Comparison of ENCODE assay signal across 9 cellular contexts in genomic region chr20:45771182-45771759, GRCh38. TPM values are rescaled to one million over a fixed set of nuclear protein-coding genes. Genes with fewer than 3 reads are reported as not detected.
DNase-seq lines count a peak whose midpoint lies in the region; ATAC-seq and TF ChIP-seq lines count a peak whose summit lies in the region.
"Had no signal": no experiment of that assay in that cellular context is flagged by ENCODE, and none has a peak within 500 bp of the region (broad histone marks: within the 10 kb centered on the region; RNA-seq: fewer than 3 reads in every experiment).

No MANE protein-coding gene starts in this region.

- DNase-seq in ELR (ENCODE audit: low read depth) = peak; percentile 83
- DNase-seq in MM.1S = peak; percentile 81
- DNase-seq in SIG-M5 treated with dmso at 0.1 percent for 504 hours (lab: John Stamatoyannopoulos, UW; ENCODE audit: unreplicated experiment) = peak; percentile 84
- DNase-seq in activated effector memory CD4-positive, alpha-beta T cell treated with anti-CD3 and anti-CD28 coated beads, Interleukin-2, amount 50 U/mL, for 16 hours = peak; percentile 92
- DNase-seq in globus pallidus (ENCODE audit: low spot score) = peak; percentile 84
- peak; percentile 77 for DNase-seq in osteoblast (ENCODE audit: insufficient read length, low spot score, missing footprints)
- DNase-seq in suprapubic skin (ENCODE audit: low spot score in 2 of 2) = peak in 1 of 2 donors; percentile 80

- H3K4me2 ChIP-seq in MM.1S (ENCODE audit: low read depth, low read length) (peak overlapping the region; percentile 15; the same call in 1 of the 2 replicates), osteoblast (ENCODE audit: insufficient read depth, low read length) (peak overlapping the region; percentile 68)

- WGBS in suprapubic skin = 22% methylated on average over 5 of the region's 5 CpGs

- peak; percentile 92 for TF ChIP-seq CTCF in MM.1S (IDR thresholded peaks at IDR 0.05; ENCODE audit: low read length)
- peak; percentile 99 for TF ChIP-seq CTCF in osteoblast (IDR thresholded peaks at IDR 0.05; ENCODE audit: extremely low read depth, low read depth, low read length)
- peak; percentile 86 to 96 for TF ChIP-seq CTCF in suprapubic skin (IDR thresholded peaks at IDR 0.05)

- ATAC-seq in HG02642 (IDR thresholded peaks at IDR 0.05; ENCODE audit: poor library complexity, unreplicated experiment) = no peak

- H3K27me3 ChIP-seq in MM.1S (replicated peaks; ENCODE audit: insufficient read depth, low read length) = no peaks in the 10 kb centered on the region
- no peaks in the 10 kb centered on the region for H3K27me3 ChIP-seq in osteoblast (ENCODE audit: insufficient read depth, low read length)
- no peaks in the 10 kb centered on the region for H3K27me3 ChIP-seq in suprapubic skin

- peak overlapping the region; percentile 88 for H2AFZ ChIP-seq in MM.1S (ENCODE audit: low read length)
- H2AFZ ChIP-seq in osteoblast (ENCODE audit: low read length) = peak overlapping the region; percentile 87

- H3K9me3 ChIP-seq in MM.1S (replicated peaks; ENCODE audit: insufficient read depth, low read length) = no peaks in the 10 kb centered on the region
- no peaks in the 10 kb centered on the region for H3K9me3 ChIP-seq in osteoblast (ENCODE audit: low read depth, low read length)
- no peaks in the 10 kb centered on the region for H3K9me3 ChIP-seq in suprapubic skin

- TF ChIP-seq EP300 in suprapubic skin (IDR thresholded peaks at IDR 0.05) = no peak

- H3K27ac ChIP-seq in MM.1S (ENCODE audit: low read length) (no peak overlapping the region), osteoblast (ENCODE audit: low read depth, low read length) (no peak overlapping the region), suprapubic skin (peak overlapping the region; percentile 47)

- H3K79me2 ChIP-seq in MM.1S (ENCODE audit: low read length) = no peaks in the 10 kb centered on the region
- no peaks in the 10 kb centered on the region for H3K79me2 ChIP-seq in osteoblast (ENCODE audit: insufficient read depth, low read length)

- no peaks in the 10 kb centered on the region for H3K36me3 ChIP-seq in MM.1S (replicated peaks; ENCODE audit: insufficient read depth, low read length)
- H3K36me3 ChIP-seq in osteoblast (ENCODE audit: insufficient read depth, low read length) = no peaks in the 10 kb centered on the region
- no peaks in the 10 kb centered on the region for H3K36me3 ChIP-seq in suprapubic skin

- no peak overlapping the region for H3K9ac ChIP-seq in MM.1S (ENCODE audit: low read length)

- TF ChIP-seq POLR2A in suprapubic skin (IDR thresholded peaks at IDR 0.05) = no peak

- H3K9me2 ChIP-seq in MM.1S (replicated peaks; ENCODE audit: insufficient read depth, low read length) = no peaks in the 10 kb centered on the region

- H3F3A ChIP-seq in MM.1S (ENCODE audit: insufficient read depth, low read length) = no peaks in the 10 kb centered on the region

- H3K4me3 ChIP-seq in MM.1S (ENCODE audit: low read length) = no peak overlapping the region
- H3K4me3 ChIP-seq in osteoblast (ENCODE audit: insufficient read depth, low read length) = peak overlapping the region; percentile 30
- no peak overlapping the region for H3K4me3 ChIP-seq in suprapubic skin

- H3K4me1 ChIP-seq in MM.1S (ENCODE audit: low read length) (no peaks in the 10 kb centered on the region), osteoblast (ENCODE audit: insufficient read depth, low read length) (peaks cover 6% of the 10 kb centered on the region), suprapubic skin (peaks cover 22% of the 10 kb centered on the region)

- H4K20me1 ChIP-seq in MM.1S (ENCODE audit: insufficient read depth, low read length) = no peaks in the 10 kb centered on the region
- no peaks in the 10 kb centered on the region for H4K20me1 ChIP-seq in osteoblast (ENCODE audit: insufficient read depth, low read length)

RNA-seq across cellular contexts. Expression of gene WFDC3, which starts 20.4 kb away (rescaled TPM):
- total RNA-seq in osteoblast = not detected in 2 replicates
- 10 to 100 TPM in 2 of 4 donors, 1 to 10 TPM in 2; 1.2 to 34.8 (median 17.6) TPM for total RNA-seq in suprapubic skin
- total RNA-seq: pulmonary artery endothelial cell had no signal

RNA-seq across cellular contexts. Expression of gene DNTTIP1, which starts 20.5 kb away (rescaled TPM):
- 12.7 and 15.6 TPM in 2 replicates for total RNA-seq in osteoblast
- 10 to 100 TPM; 18.7 to 59.6 (median 30.5) TPM for total RNA-seq in suprapubic skin

RNA-seq across cellular contexts. Expression of gene UBE2C, which starts 41.2 kb away (rescaled TPM):
- total RNA-seq in osteoblast = 2.5 and 2.7 TPM in 2 replicates
- total RNA-seq in suprapubic skin = 10 to 100 TPM in 3 of 4 donors, 1 to 10 TPM in 1; 9.0 to 25.4 (median 20.7) TPM

RNA-seq across cellular contexts. Expression of gene SPINT4, which starts 49.1 kb away (rescaled TPM):
- total RNA-seq in osteoblast = not detected in 2 replicates
- total RNA-seq in suprapubic skin = not detected
- total RNA-seq: pulmonary artery endothelial cell had no signal

RNA-seq across cellular contexts. Expression of gene TNNC2, which starts 55.8 kb away (rescaled TPM):
- total RNA-seq in osteoblast (0.29 and 0.36 TPM in 2 replicates), suprapubic skin (1 to 10 TPM in 1 of 4 donors, under 1 TPM in 1, not detected in 2; 0.91 to 1.6 TPM)
- total RNA-seq: pulmonary artery endothelial cell had no signal
